ENCODE assay signal across 35 cellular contexts in the genomic region with DNA sequence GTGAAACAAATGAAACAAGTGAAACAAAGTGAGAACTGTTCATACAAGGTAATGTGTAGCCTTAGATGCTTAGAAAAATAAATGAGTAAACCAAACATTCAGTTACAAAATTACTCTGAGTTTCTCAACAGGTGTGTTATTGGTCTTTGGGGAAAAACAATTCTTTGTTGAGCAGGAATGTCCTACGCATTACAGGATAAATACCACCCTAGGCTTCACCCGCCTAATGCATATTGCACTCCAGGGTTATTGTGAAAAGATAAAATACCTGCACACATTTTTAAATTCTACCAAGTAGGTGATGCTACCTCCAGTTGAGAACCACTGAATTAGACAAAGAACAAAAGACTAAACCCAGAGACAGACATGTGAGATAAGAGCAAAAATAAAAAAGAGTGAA.
DNase-seq lines count a peak whose midpoint lies in the region; ATAC-seq and TF ChIP-seq lines count a peak whose summit lies in the region.
"Had no signal": no experiment of that assay in that cellular context is flagged by ENCODE, and none has a peak within 500 bp of the region (broad histone marks: within the 10 kb centered on the region; RNA-seq: fewer than 3 reads in every experiment).

No MANE protein-coding gene starts in this region.

- H2AFZ ChIP-seq in GM23338 (no peak overlapping the region), trophoblast cell (ENCODE audit: insufficient read depth, low read length, poor library complexity) (no peak overlapping the region), mesenchymal stem cell (ENCODE audit: low read depth, low read length) (no peak overlapping the region)

- H4K12ac ChIP-seq in trophoblast cell (ENCODE audit: low read depth, low read length) = no peak overlapping the region

- H3K27ac Mint-ChIP-seq in GM23338 = peak overlapping the region; percentile 30; the same call in 1 of the 2 replicates
- H3K27ac Mint-ChIP-seq: B cell; CD14-positive monocyte; CD4-positive, alpha-beta memory T cell; CD4-positive, alpha-beta T cell; CD4-positive, CD25-positive, alpha-beta regulatory T cell; CD8-positive, alpha-beta memory T cell; CD8-positive, alpha-beta T cell had no signal

- TF ChIP-seq CTCF in GM23338 (conservative IDR thresholded peaks at IDR 0.05; ENCODE audit: low read depth in 2 of 2) (no peak), HEK293 (tag by site-specific recombination; IDR thresholded peaks at IDR 0.05) (no peak), GM13976 (IDR thresholded peaks at IDR 0.05; ENCODE audit: borderline replicate concordance, control extremely low read depth, extremely low read depth, insufficient read depth, missing control alignments) (no peak), heart left ventricle (IDR thresholded peaks at IDR 0.05) (no peak)

- H3K9me3 Mint-ChIP-seq in GM23338 = no peaks in the 10 kb centered on the region
- H3K9me3 Mint-ChIP-seq: CD14-positive monocyte; CD4-positive, alpha-beta memory T cell; CD4-positive, alpha-beta T cell; CD8-positive, alpha-beta memory T cell; CD8-positive, alpha-beta T cell had no signal

- WGBS in mesendoderm (ENCODE audit: extremely low coverage, insufficient coverage, low lambda C conversion rate) = no CpG with 5 or more reads among the region's 2 CpGs
- no CpG with 5 or more reads among the region's 2 CpGs for WGBS in trophoblast cell (ENCODE audit: extremely low coverage, insufficient coverage, insufficient read length)
- WGBS in mesenchymal stem cell = 100% methylated on average over 2 of the region's 2 CpGs
- WGBS in heart left ventricle, 4 donors = 93 to 97% (median 95%) methylated on average over 2 of the region's 2 CpGs

- no peak overlapping the region for H3K4ac ChIP-seq in mesendoderm (ENCODE audit: low read depth, low read length)
- no peak overlapping the region for H3K4ac ChIP-seq in trophoblast cell (ENCODE audit: low read depth, low read length)
- H3K4ac ChIP-seq in mesenchymal stem cell (ENCODE audit: low read depth in 1 of 2, low read length in 2 of 2) = no peak overlapping the region

- H2BK5ac ChIP-seq in mesendoderm (ENCODE audit: low read length) (no peak overlapping the region), trophoblast cell (ENCODE audit: low read depth, low read length, poor library complexity) (no peak overlapping the region), mesenchymal stem cell (ENCODE audit: low read depth, low read length, poor library complexity, severe bottlenecking) (no peak overlapping the region)

- H3K79me2 ChIP-seq in GM23338 (replicated peaks; ENCODE audit: insufficient read depth) = no peaks in the 10 kb centered on the region
- H3K79me2 ChIP-seq in mesendoderm (ENCODE audit: control insufficient read depth, insufficient read depth, low read length) = no peaks in the 10 kb centered on the region
- H3K79me2 ChIP-seq in trophoblast cell (ENCODE audit: control insufficient read depth, insufficient read depth, low read length, poor library complexity) = no peaks in the 10 kb centered on the region

- no peaks in the 10 kb centered on the region for H3K27me3 Mint-ChIP-seq in GM23338 (ENCODE audit: insufficient read depth, low read depth, poor library complexity)
- H3K27me3 Mint-ChIP-seq: B cell; CD4-positive, CD25-positive, alpha-beta regulatory T cell; CD8-positive, alpha-beta memory T cell had no signal

- no peak overlapping the region for H4K5ac ChIP-seq in mesendoderm (ENCODE audit: low read length)

- no peak for DNase-seq in GM23338 (ENCODE audit: low spot score)
- no peak for DNase-seq in mesendoderm
- peak; percentile 66 to 93 for DNase-seq in trophoblast cell
- no peak for DNase-seq in mesenchymal stem cell
- DNase-seq in GM13976 (ENCODE audit: low spot score) = no peak
- no peak for DNase-seq in heart left ventricle
- DNase-seq: 8988T; ACHN; AML-193; BE2C; C1 segment of cervical spinal cord; Caco-2; Calu3; CD4-positive, alpha-beta memory T cell; CD4-positive, alpha-beta T cell; CD4-positive, CD25-positive, alpha-beta regulatory T cell; CD8-positive, alpha-beta memory T cell; CD8-positive, alpha-beta T cell; COR-L47; DMS 273 treated with DMSO at 0.1 percent for 48 hours; DMS153; DMS53; DMS79; DMS79 treated with DMSO at 0.1 percent for 48 hours; DND-41; EL had no signal

- POLR2A ChIA-PET in HEK293 (lab: Yijun Ruan, JAX) = interaction anchor here (1.0 kb wide), 1 partner anchor 71 kb away, joined by 4 read pairs; no protein-coding TSS in a partner anchor

- no peaks in the 10 kb centered on the region for H3K36me3 Mint-ChIP-seq in GM23338 (ENCODE audit: low read depth)
- H3K36me3 Mint-ChIP-seq: CD14-positive monocyte; CD4-positive, alpha-beta memory T cell; CD4-positive, CD25-positive, alpha-beta regulatory T cell; CD8-positive, alpha-beta memory T cell; CD8-positive, alpha-beta T cell had no signal

- CTCF ChIA-PET in HEK293 (lab: Yijun Ruan, JAX) = interaction anchor here (0.6 to 1.5 kb wide), 3 partner anchors 42 to 1971 kb away, joined by 4 read pairs; no protein-coding TSS in a partner anchor

- H3F3A ChIP-seq in GM23338 (replicated peaks; ENCODE audit: low read depth) = no peaks in the 10 kb centered on the region

- intact Hi-C loops in heart left ventricle (cut with DNase I) = loop anchor here in 7 of 10 donors (5.0 to 10.0 kb wide), 6 partner anchors 59 to 932 kb away; a partner anchor contains a TSS

- no peaks in the 10 kb centered on the region for H3K9me2 ChIP-seq in GM23338 (ENCODE audit: insufficient read depth)

- in situ Hi-C loops in GM13976 (cut with MboI; ENCODE audit: low sequenced_read_pairs, unreplicated experiment) = no loop called here

- H3K9ac ChIP-seq in mesendoderm (ENCODE audit: low read length) (no peak overlapping the region), trophoblast cell (ENCODE audit: low read length) (no peak overlapping the region), mesenchymal stem cell (ENCODE audit: low read length) (no peak overlapping the region)
- H3K9ac ChIP-seq: BLaER1; BLaER1 treated with 17β-estradiol and CSF1 and Interleukin-3, amounts not matched to agents 10 nM and 100 nM had no signal

- no peak overlapping the region for H3K4me3 Mint-ChIP-seq in GM23338
- H3K4me3 Mint-ChIP-seq: B cell; CD14-positive monocyte; CD4-positive, alpha-beta memory T cell; CD4-positive, alpha-beta T cell; CD4-positive, CD25-positive, alpha-beta regulatory T cell; CD8-positive, alpha-beta memory T cell; CD8-positive, alpha-beta T cell had no signal

- no peak overlapping the region for H4K91ac ChIP-seq in trophoblast cell (ENCODE audit: low read depth, low read length)
- no peak overlapping the region for H4K91ac ChIP-seq in mesenchymal stem cell (ENCODE audit: low read length)

- H3K4me3 ChIP-seq in GM23338 = no peak overlapping the region
- H3K4me3 ChIP-seq in HEK293 (ENCODE audit: low read depth, low read length) = no peak overlapping the region
- no peak overlapping the region for H3K4me3 ChIP-seq in mesendoderm (ENCODE audit: low read length)
- H3K4me3 ChIP-seq in trophoblast cell (ENCODE audit: low read depth, low read length) = no peak overlapping the region
- no peak overlapping the region for H3K4me3 ChIP-seq in mesenchymal stem cell (ENCODE audit: insufficient read depth in 1 of 2, low read depth in 1 of 2, low read length in 2 of 2)
- H3K4me3 ChIP-seq in heart left ventricle = no peak overlapping the region
- H3K4me3 ChIP-seq: A549; BLaER1; BLaER1 treated with 17β-estradiol and CSF1 and Interleukin-3, amounts not matched to agents 10 nM and 100 nM had no signal

- no peaks in the 10 kb centered on the region for H4K20me1 ChIP-seq in GM23338 (replicated peaks; ENCODE audit: insufficient read depth)
- H4K20me1 ChIP-seq: BLaER1; BLaER1 treated with 17β-estradiol and CSF1 and Interleukin-3, amounts not matched to agents 10 nM and 100 nM had no signal

- H3K14ac ChIP-seq in trophoblast cell (ENCODE audit: low read length) = no peak overlapping the region
- H3K14ac ChIP-seq in mesenchymal stem cell (ENCODE audit: low read length in 2 of 2) = no peak overlapping the region

- H2AK5ac ChIP-seq in mesendoderm (ENCODE audit: low read length) (no peak overlapping the region), trophoblast cell (ENCODE audit: low read length) (no peak overlapping the region), mesenchymal stem cell (ENCODE audit: low read length, severe bottlenecking) (no peak overlapping the region)

- ATAC-seq in GM23338 (no peak), heart left ventricle (no peak), SK-N-SH treated with all-trans-retinoic acid at 6 μM for 48 hours (no peak)
- ATAC-seq: A549; CD8-positive, alpha-beta T cell had no signal

- H2BK12ac ChIP-seq in trophoblast cell (ENCODE audit: low read length) = no peak overlapping the region
- H2BK12ac ChIP-seq in mesenchymal stem cell (ENCODE audit: low read length in 2 of 2) = no peak overlapping the region

- no peak overlapping the region for H2BK120ac ChIP-seq in mesendoderm (ENCODE audit: low read depth, low read length)
- no peak overlapping the region for H2BK120ac ChIP-seq in trophoblast cell (ENCODE audit: insufficient read depth, low read length, poor library complexity)
- no peak overlapping the region for H2BK120ac ChIP-seq in mesenchymal stem cell (ENCODE audit: low read depth, low read length)

- TF ChIP-seq POLR2A in heart left ventricle (IDR thresholded peaks at IDR 0.05) = no peak

- H3K18ac ChIP-seq in mesendoderm (ENCODE audit: low read length) = no peak overlapping the region
- no peak overlapping the region for H3K18ac ChIP-seq in trophoblast cell (ENCODE audit: low read length)
- no peak overlapping the region for H3K18ac ChIP-seq in mesenchymal stem cell (ENCODE audit: low read depth in 1 of 2, low read length in 2 of 2)

- H3K4me1 ChIP-seq in GM23338 (ENCODE audit: insufficient read depth) = no peaks in the 10 kb centered on the region; the same call in 1 of the 2 replicates
- H3K4me1 ChIP-seq in HEK293 (ENCODE audit: control insufficient read depth, insufficient read depth, low read length) = no peaks in the 10 kb centered on the region
- H3K4me1 ChIP-seq in mesendoderm (ENCODE audit: control insufficient read depth, low read depth, low read length) = no peaks in the 10 kb centered on the region
- H3K4me1 ChIP-seq in trophoblast cell (ENCODE audit: control insufficient read depth in 1 of 2, insufficient read depth in 2 of 2, low read length in 2 of 2) = peaks cover 0 to 5% of the 10 kb centered on the region in 2 experiments
- no peaks in the 10 kb centered on the region for H3K4me1 ChIP-seq in mesenchymal stem cell (ENCODE audit: control insufficient read depth, insufficient read depth, low read depth, low read length)
- H3K4me1 ChIP-seq in heart left ventricle = peaks cover 0 to 7% (median 0%) of the 10 kb centered on the region in 12 donors
- H3K4me1 ChIP-seq: A549; BE2C; BLaER1; BLaER1 treated with 17β-estradiol and CSF1 and Interleukin-3, amounts not matched to agents 10 nM and 100 nM had no signal

- H3K27ac ChIP-seq in GM23338 (ENCODE audit: low read depth) = no peak overlapping the region
- H3K27ac ChIP-seq in HEK293 (ENCODE audit: extremely low read depth, low read depth, low read length) = no peak overlapping the region
- H3K27ac ChIP-seq in mesendoderm (ENCODE audit: low read depth, low read length) = no peak overlapping the region
- H3K27ac ChIP-seq in trophoblast cell (ENCODE audit: low read depth, low read length) = no peak overlapping the region
- no peak overlapping the region for H3K27ac ChIP-seq in mesenchymal stem cell (ENCODE audit: low read length, poor library complexity, severe bottlenecking)
- H3K27ac ChIP-seq in heart left ventricle = no peak overlapping the region
- H3K27ac ChIP-seq: 22Rv1; A549; BLaER1; BLaER1 treated with 17β-estradiol and CSF1 and Interleukin-3, amounts not matched to agents 10 nM and 100 nM; C4-2B had no signal

- H3K9me3 ChIP-seq in HEK293 (ENCODE audit: control insufficient read depth, insufficient read depth, low read depth, low read length) (no peaks in the 10 kb centered on the region), trophoblast cell (ENCODE audit: insufficient read depth, low read depth, low read length) (no peaks in the 10 kb centered on the region), mesenchymal stem cell (ENCODE audit: control insufficient read depth, low read length) (no peaks in the 10 kb centered on the region), heart left ventricle (no peaks in the 10 kb centered on the region)
- H3K9me3 ChIP-seq: A549; BE2C; BLaER1; BLaER1 treated with 17β-estradiol and CSF1 and Interleukin-3, amounts not matched to agents 10 nM and 100 nM; Caco-2 had no signal

- H3K79me1 ChIP-seq in mesendoderm (ENCODE audit: low read length) = no peaks in the 10 kb centered on the region
- peaks cover 4% of the 10 kb centered on the region for H3K79me1 ChIP-seq in trophoblast cell (ENCODE audit: low read length)
- H3K79me1 ChIP-seq in mesenchymal stem cell (replicated peaks; ENCODE audit: low read length, poor library complexity, severe bottlenecking) = no peaks in the 10 kb centered on the region

- H3K36me3 ChIP-seq in GM23338 (ENCODE audit: insufficient read depth) = no peaks in the 10 kb centered on the region
- no peaks in the 10 kb centered on the region for H3K36me3 ChIP-seq in HEK293 (ENCODE audit: control insufficient read depth in 2 of 2, insufficient read depth in 1 of 2, low read length in 2 of 2)
- H3K36me3 ChIP-seq in mesendoderm (ENCODE audit: control insufficient read depth, insufficient read depth, low read length) = no peaks in the 10 kb centered on the region
- H3K36me3 ChIP-seq in trophoblast cell (ENCODE audit: control insufficient read depth in 1 of 2, insufficient read depth in 2 of 2, low read length in 2 of 2) = no peaks in the 10 kb centered on the region
- no peaks in the 10 kb centered on the region for H3K36me3 ChIP-seq in mesenchymal stem cell (ENCODE audit: control insufficient read depth in 1 of 2, insufficient read depth in 2 of 2, low read depth in 1 of 2, low read length in 2 of 2)
- H3K36me3 ChIP-seq in heart left ventricle = no peaks in the 10 kb centered on the region
- H3K36me3 ChIP-seq: BE2C; BLaER1; BLaER1 treated with 17β-estradiol and CSF1 and Interleukin-3, amounts not matched to agents 10 nM and 100 nM had no signal

- H3K56ac ChIP-seq in mesendoderm (ENCODE audit: low read length) = no peak overlapping the region

- H3K23ac ChIP-seq in mesendoderm (ENCODE audit: low read length) = no peak overlapping the region
- H3K23ac ChIP-seq in trophoblast cell (ENCODE audit: low read length) = no peak overlapping the region
- H3K23ac ChIP-seq in mesenchymal stem cell (ENCODE audit: low read length in 2 of 2) = no peak overlapping the region

- no peak overlapping the region for H4K8ac ChIP-seq in mesendoderm (ENCODE audit: low read depth, low read length)
- H4K8ac ChIP-seq in trophoblast cell (ENCODE audit: low read depth, low read length) = no peak overlapping the region
- no peak overlapping the region for H4K8ac ChIP-seq in mesenchymal stem cell (ENCODE audit: low read length)

- H3K4me1 Mint-ChIP-seq in GM23338 = peaks cover 3% of the 10 kb centered on the region; the same call in 2 of the 3 replicates
- H3K4me1 Mint-ChIP-seq: B cell; CD14-positive monocyte; CD4-positive, alpha-beta memory T cell; CD4-positive, CD25-positive, alpha-beta regulatory T cell; CD8-positive, alpha-beta memory T cell had no signal

- no peaks in the 10 kb centered on the region for H3K27me3 ChIP-seq in GM23338 (ENCODE audit: insufficient read depth)
- no peaks in the 10 kb centered on the region for H3K27me3 ChIP-seq in mesendoderm (ENCODE audit: insufficient read depth, low read length, poor library complexity)
- H3K27me3 ChIP-seq in trophoblast cell (ENCODE audit: insufficient read depth, low read length) = no peaks in the 10 kb centered on the region
- H3K27me3 ChIP-seq in mesenchymal stem cell (ENCODE audit: control insufficient read depth in 1 of 2, insufficient read depth in 1 of 2, low read length in 2 of 2) = no peaks in the 10 kb centered on the region
- H3K27me3 ChIP-seq in heart left ventricle = no peaks in the 10 kb centered on the region
- H3K27me3 ChIP-seq: BE2C; BLaER1; BLaER1 treated with 17β-estradiol and CSF1 and Interleukin-3, amounts not matched to agents 10 nM and 100 nM had no signal

- H2BK15ac ChIP-seq in mesendoderm (replicated peaks; ENCODE audit: low read depth) = peak overlapping the region; percentile 36
- no peak overlapping the region for H2BK15ac ChIP-seq in mesenchymal stem cell (ENCODE audit: low read depth, poor library complexity, severe bottlenecking)

- H3K4me2 ChIP-seq in GM23338 (no peak overlapping the region), mesendoderm (ENCODE audit: low read length) (no peak overlapping the region), trophoblast cell (ENCODE audit: low read length) (no peak overlapping the region), mesenchymal stem cell (ENCODE audit: low read length, poor library complexity, severe bottlenecking) (no peak overlapping the region)
- H3K4me2 ChIP-seq: A549; BLaER1; BLaER1 treated with 17β-estradiol and CSF1 and Interleukin-3, amounts not matched to agents 10 nM and 100 nM had no signal

Comparison
In these comparisons a context has a peak if more than half of its experiments do, and no peak if none do; other contexts are left out.
1. DNase-seq: peak in trophoblast cell (2 of 2); none in GM23338 (single experiment), mesendoderm (single experiment), mesenchymal stem cell (single experiment), GM13976 (single experiment) and heart left ventricle (0 of 5).